1 cellular context compared by ENCODE assay signal in genomic region chr11:124672531-124673215, GRCh38.
TF ChIP-seq lines count a peak whose summit lies in the region.

No MANE protein-coding gene starts in this region.

TF ChIP-seq in GM12878, 131 proteins besides CTCF, POLR2A, EP300 and RAD21:
- TF ChIP-seq MTA3 (IDR thresholded peaks at IDR 0.05; ENCODE audit: borderline replicate concordance, low read length): no peak
